ENCODE assay signal across 8 cellular contexts in the genomic region with DNA sequence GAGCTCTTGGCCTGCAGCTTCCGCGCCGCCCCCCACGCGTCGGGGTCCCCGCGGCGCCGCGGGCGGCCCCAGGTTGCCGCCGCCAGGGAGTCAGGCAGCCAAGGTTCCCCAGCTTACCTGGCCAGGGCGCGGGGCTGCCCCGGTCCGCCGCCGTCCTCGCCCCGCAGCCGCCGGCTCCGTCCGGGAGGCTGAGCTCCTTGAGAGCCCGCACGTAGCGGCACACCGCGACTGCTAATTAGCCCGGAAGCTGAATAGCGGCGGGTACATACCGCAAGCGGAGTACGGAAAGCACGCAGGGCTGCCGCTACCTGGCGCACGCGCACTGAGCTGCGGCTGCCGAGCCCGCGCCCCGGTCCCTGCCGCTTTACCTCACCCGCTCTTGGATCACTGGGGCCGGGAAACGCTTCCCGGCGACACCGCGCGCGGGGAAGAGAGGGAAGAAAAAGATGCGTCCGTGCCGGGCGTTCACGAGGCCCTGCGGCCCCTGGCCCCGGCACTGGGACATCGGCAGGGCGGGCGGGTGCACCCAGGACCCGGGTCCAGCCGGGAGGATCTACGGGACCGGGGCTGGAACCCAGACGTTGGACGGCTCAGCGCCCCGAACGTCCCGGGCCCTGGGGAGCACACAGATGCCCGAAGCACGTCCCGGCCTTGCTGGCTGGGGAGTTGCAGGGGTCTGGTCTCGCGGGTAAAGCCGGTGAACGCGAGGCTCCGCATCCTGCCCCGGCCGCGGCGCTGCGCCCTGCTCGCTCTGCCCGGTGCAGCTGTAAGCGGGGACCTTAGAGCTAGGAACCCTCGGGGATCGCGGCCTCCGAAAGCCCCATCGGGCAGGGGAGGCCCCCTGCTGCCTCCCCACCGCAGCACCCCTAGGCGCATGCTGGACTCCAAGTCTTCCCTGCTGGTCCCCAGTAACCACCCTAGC. TPM values are rescaled to one million over a fixed set of nuclear protein-coding genes. Genes with fewer than 3 reads are reported as not detected.
A peak's percentile ranks its signal among the peaks of the same experiment; 100 is the strongest.
DNase-seq lines count a peak whose midpoint lies in the region; ATAC-seq and TF ChIP-seq lines count a peak whose summit lies in the region.

A gene with protein sequence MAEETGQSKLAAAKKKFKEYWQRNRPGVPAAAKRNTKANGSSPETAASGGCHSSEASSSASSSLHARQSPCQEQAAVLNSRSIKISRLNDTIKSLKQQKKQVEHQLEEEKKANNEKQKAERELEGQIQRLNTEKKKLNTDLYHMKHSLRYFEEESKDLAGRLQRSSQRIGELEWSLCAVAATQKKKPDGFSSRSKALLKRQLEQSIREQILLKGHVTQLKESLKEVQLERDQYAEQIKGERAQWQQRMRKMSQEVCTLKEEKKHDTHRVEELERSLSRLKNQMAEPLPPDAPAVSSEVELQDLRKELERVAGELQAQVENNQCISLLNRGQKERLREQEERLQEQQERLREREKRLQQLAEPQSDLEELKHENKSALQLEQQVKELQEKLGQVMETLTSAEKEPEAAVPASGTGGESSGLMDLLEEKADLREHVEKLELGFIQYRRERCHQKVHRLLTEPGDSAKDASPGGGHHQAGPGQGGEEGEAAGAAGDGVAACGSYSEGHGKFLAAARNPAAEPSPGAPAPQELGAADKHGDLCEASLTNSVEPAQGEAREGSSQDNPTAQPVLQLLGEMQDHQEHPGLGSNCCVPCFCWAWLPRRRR (minus strand): TSS at position 253 of the 922 bp plus-strand sequence. CDS start 47,739 bp downstream, outside the sequence.

- ATAC-seq in GM19035 (IDR thresholded peaks at IDR 0.05; ENCODE audit: unreplicated experiment) (peak; percentile 73), HG03280 (IDR thresholded peaks at IDR 0.05; ENCODE audit: unreplicated experiment) (peak; percentile 68)

- peaks cover 5% of the 10 kb centered on the region for H3K27me3 Mint-ChIP-seq in endothelial cell (ENCODE audit: unreplicated experiment)

- H3K9me3 Mint-ChIP-seq in endothelial cell (ENCODE audit: unreplicated experiment), result no peaks in the 10 kb centered on the region

- peak within 1 kb of the TSS; percentile 91 for H3K4me3 Mint-ChIP-seq in endothelial cell (ENCODE audit: unreplicated experiment)

- H3K4me1 Mint-ChIP-seq in endothelial cell (ENCODE audit: unreplicated experiment), result peaks cover 4% of the 10 kb centered on the region

- H3K27ac Mint-ChIP-seq in endothelial cell (ENCODE audit: unreplicated experiment), result no peak within 1 kb of the TSS

- peak; percentile 29 to 34 for DNase-seq in AML-193 (lab: John Stamatoyannopoulos, UW)
- DNase-seq in NCI-H82 (lab: John Stamatoyannopoulos, UW), result peak; percentile 88
- DNase-seq in activated CD8-positive, alpha-beta memory T cell treated with anti-CD3 and anti-CD28 coated beads for 4 hours (ENCODE audit: low read depth in 2 of 2), result peak; percentile 53 to 64
- peak; percentile 54 for DNase-seq in endothelial cell (ENCODE audit: low spot score)
- DNase-seq in midbrain (lab: John Stamatoyannopoulos, UW), result peak; percentile 45
- peak; percentile 53 to 69 for DNase-seq in stimulated activated CD8-positive, alpha-beta memory T cell treated with anti-CD3 and anti-CD28 coated beads, Interleukin-2, amount 100 ng/mL, for 1 hour (ENCODE audit: low read depth in 2 of 2)

- TF ChIP-seq CTCF in endothelial cell (IDR thresholded peaks at IDR 0.05; ENCODE audit: unreplicated experiment), result no peak

- H3K36me3 Mint-ChIP-seq in endothelial cell (ENCODE audit: low read depth, unreplicated experiment), result peaks cover 4% of the 10 kb centered on the region

RNA-seq across cellular contexts. Expression of the gene that starts here (rescaled TPM):
- total RNA-seq in endothelial cell (ENCODE audit: unreplicated experiment), result 89.6 TPM

Comparison
In these comparisons a context has a peak if more than half of its experiments do, and no peak if none do; other contexts are left out.
1. Peak in every context shown above with its lines: DNase-seq and ATAC-seq.
2. DNase-seq: peak in every context shown above with its lines; median percentile 88 in NCI-H82; 61 in stimulated activated CD8-positive, alpha-beta memory T cell treated with anti-CD3 and anti-CD28 coated beads, Interleukin-2, amount 100 ng/mL, for 1 hour; 58 in activated CD8-positive, alpha-beta memory T cell treated with anti-CD3 and anti-CD28 coated beads for 4 hours; 54 in endothelial cell; 45 in midbrain; 32 in AML-193.